ENCODE assay signal across 1 cellular context in genomic region chr5:76319673-76320072, GRCh38.
TF ChIP-seq lines count a peak whose summit lies in the region.

No MANE protein-coding gene starts in this region.

TF ChIP-seq in K562, 482 proteins besides CTCF, POLR2A, EP300 and RAD21 (continued from another document and continues in another):
- TF ChIP-seq NR2C1 (IDR thresholded peaks at IDR 0.05) (no peak), NR2C1 (tag; IDR thresholded peaks at IDR 0.05) (no peak), CAMTA2 (CRISPR knock-in tag; conservative IDR thresholded peaks at IDR 0.05) (no peak), STAG1 (CRISPR knock-in tag; IDR thresholded peaks at IDR 0.05; ENCODE audit: borderline replicate concordance) (no peak), PTTG1 (tag; IDR thresholded peaks at IDR 0.05; ENCODE audit: low read depth) (no peak), CBFB (CRISPR knock-in tag; IDR thresholded peaks at IDR 0.05) (no peak), ATF6 (CRISPR knock-in tag; IDR thresholded peaks at IDR 0.05) (no peak), HDAC8 (tag; IDR thresholded peaks at IDR 0.05) (no peak), PTRF (tag; IDR thresholded peaks at IDR 0.05) (no peak), GATAD2B (IDR thresholded peaks at IDR 0.05; ENCODE audit: borderline replicate concordance) (peak; percentile 88), MTA3 (IDR thresholded peaks at IDR 0.05; ENCODE audit: borderline replicate concordance) (no peak), CSDE1 (IDR thresholded peaks at IDR 0.05) (0 out of 4 replicates have a peak, but pooled peaks of 1 of the 2 experiments have one; percentile 36), CBFA2T2 (conservative IDR thresholded peaks at IDR 0.05) (peak; percentile 92), HDAC2 (IDR thresholded peaks at IDR 0.05) (peak; percentile 93; the same call in 1 of the 2 replicates), TCF3 (CRISPR knock-in tag; IDR thresholded peaks at IDR 0.05) (peak; percentile 96), FOXJ3 (CRISPR knock-in tag; IDR thresholded peaks at IDR 0.05) (no peak), FOXK2 (conservative IDR thresholded peaks at IDR 0.05 in 1 of 2, IDR thresholded peaks at IDR 0.05 in 1 of 2; ENCODE audit: low read depth in 2 of 2) (0 out of 4 replicates have a peak, but pooled peaks of 1 of the 2 experiments have one; percentile 30), KAT7 (CRISPR knock-in tag; IDR thresholded peaks at IDR 0.05; ENCODE audit: borderline replicate concordance) (no peak), RCOR1 (IDR thresholded peaks at IDR 0.05; ENCODE audit: borderline replicate concordance in 1 of 2, low read depth in 2 of 2, low read length in 2 of 2) (peak; percentile 57 to 96; a peak in 3 of 4 replicates), KLF6 (CRISPR knock-in tag; IDR thresholded peaks at IDR 0.05; ENCODE audit: borderline replicate concordance) (no peak), TAL1 (IDR thresholded peaks at IDR 0.05) (peak; percentile 94), C11orf30 (IDR thresholded peaks at IDR 0.05; ENCODE audit: low read depth) (0 out of 2 replicates have a peak, but pooled peaks have one; percentile 6), RREB1 (CRISPR knock-in tag; IDR thresholded peaks at IDR 0.05) (no peak), RHOXF2B (CRISPR knock-in tag; conservative IDR thresholded peaks at IDR 0.05) (no peak), ARID1B (IDR thresholded peaks at IDR 0.05) (peak; percentile 98), E2F8 (IDR thresholded peaks at IDR 0.05; ENCODE audit: low read depth, partially characterized antibody) (no peak), PATZ1 (CRISPR knock-in tag; IDR thresholded peaks at IDR 0.05; ENCODE audit: borderline replicate concordance) (no peak), CHAMP1 (IDR thresholded peaks at IDR 0.05) (no peak), GATAD2A (IDR thresholded peaks at IDR 0.05) (no peak), E2F6 (IDR thresholded peaks at IDR 0.05; ENCODE audit: borderline replicate concordance in 1 of 2, extremely low read depth in 1 of 2, insufficient read depth in 1 of 2, insufficient read length in 1 of 2, low read depth in 1 of 2, low read length in 1 of 2, poor library complexity in 1 of 2, severe bottlenecking in 1 of 2) (no peak), ATF7 (IDR thresholded peaks at IDR 0.05) (peak; percentile 51; the same call in 1 of the 2 replicates), PHF8 (IDR thresholded peaks at IDR 0.05; ENCODE audit: borderline replicate concordance, low read length) (no peak), SMAD1 (IDR thresholded peaks at IDR 0.05; ENCODE audit: low read depth, low read length, partially characterized antibody) (no peak), MCM5 (IDR thresholded peaks at IDR 0.05; ENCODE audit: low read depth) (no peak), KDM5B (IDR thresholded peaks at IDR 0.05; ENCODE audit: insufficient replicate concordance, low read depth, low read length) (no peak), NEUROD1 (IDR thresholded peaks at IDR 0.05; ENCODE audit: borderline replicate concordance, low read depth, low read length, partially characterized antibody) (no peak), SMARCC2 (IDR thresholded peaks at IDR 0.05; ENCODE audit: low read depth) (peak; percentile 95), CGGBP1 (CRISPR knock-in tag; IDR thresholded peaks at IDR 0.05) (no peak), THRB (CRISPR knock-in tag; conservative IDR thresholded peaks at IDR 0.05) (no peak), TRIM24 (IDR thresholded peaks at IDR 0.05) (peak; percentile 83), PML (IDR thresholded peaks at IDR 0.05; ENCODE audit: low read length) (peak; percentile 94), GMEB1 (CRISPR knock-in tag; IDR thresholded peaks at IDR 0.05) (no peak), GTF2B (IDR thresholded peaks at IDR 0.05; ENCODE audit: extremely low read depth, insufficient read length) (no peak), GATA2 (CRISPR knock-in tag; IDR thresholded peaks at IDR 0.05) (peak; percentile 81), ARHGAP35 (IDR thresholded peaks at IDR 0.05; ENCODE audit: partially characterized antibody) (no peak)
